1 cellular context compared by ENCODE assay signal in genomic region chr4:15906024-15906443, GRCh38.
A peak's percentile ranks its signal among the peaks of the same experiment; 100 is the strongest.
TF ChIP-seq lines count a peak whose summit lies in the region.

No MANE protein-coding gene starts in this region.

TF ChIP-seq in H1, 55 proteins besides CTCF, POLR2A, EP300 and RAD21:
- no peak for TF ChIP-seq GABPA (IDR thresholded peaks at IDR 0.05; ENCODE audit: borderline replicate concordance, insufficient read depth, low read length)
- TF ChIP-seq MAX (IDR thresholded peaks at IDR 0.05), result peak; percentile 47; the same call in 1 of the 2 replicates
- TF ChIP-seq USF2 (IDR thresholded peaks at IDR 0.05; ENCODE audit: low read length), result no peak
- peak; percentile 53 for TF ChIP-seq CEBPB (IDR thresholded peaks at IDR 0.05; ENCODE audit: low read depth, low read length)
- peak; percentile 81 for TF ChIP-seq JUND (IDR thresholded peaks at IDR 0.05; ENCODE audit: low read length)
- TF ChIP-seq SIRT6 (IDR thresholded peaks at IDR 0.05; ENCODE audit: low read length), result no peak
- 0 out of 2 replicates have a peak, but pooled peaks have one; percentile 52 for TF ChIP-seq TCF12 (IDR thresholded peaks at IDR 0.05; ENCODE audit: low read depth, low read length)
- peak; percentile 58; the same call in 1 of the 2 replicates for TF ChIP-seq TAF1 (IDR thresholded peaks at IDR 0.05; ENCODE audit: low read depth, low read length)
- TF ChIP-seq SP1 (IDR thresholded peaks at IDR 0.05; ENCODE audit: low read depth, low read length), result 0 out of 2 replicates have a peak, but pooled peaks have one; percentile 22
- TF ChIP-seq MAFK (IDR thresholded peaks at IDR 0.05; ENCODE audit: low read depth, low read length), result no peak
- no peak for TF ChIP-seq NRF1 (IDR thresholded peaks at IDR 0.05; ENCODE audit: low read depth, low read length)
- 0 out of 4 replicates have a peak, but pooled peaks of 1 of the 2 experiments have one; percentile 21 for TF ChIP-seq HDAC2 (IDR thresholded peaks at IDR 0.05; ENCODE audit: borderline replicate concordance in 1 of 2, low read depth in 2 of 2, low read length in 2 of 2)
- TF ChIP-seq SP2 (IDR thresholded peaks at IDR 0.05; ENCODE audit: low read length), result no peak
- no peak for TF ChIP-seq HDAC6 (IDR thresholded peaks at IDR 0.05; ENCODE audit: low read depth, low read length)
- TF ChIP-seq ASH2L (IDR thresholded peaks at IDR 0.05; ENCODE audit: low read length), result peak; percentile 64
- TF ChIP-seq RXRA (IDR thresholded peaks at IDR 0.05; ENCODE audit: insufficient read depth, low read depth, low read length), result no peak
- TF ChIP-seq POU5F1 (IDR thresholded peaks at IDR 0.05; ENCODE audit: low read depth, low read length), result no peak
- no peak for TF ChIP-seq EZH2 (IDR thresholded peaks at IDR 0.05; ENCODE audit: low read depth, low read length, severe bottlenecking)
- TF ChIP-seq KDM4A (IDR thresholded peaks at IDR 0.05; ENCODE audit: low read depth, low read length, severe bottlenecking), result peak; percentile 53
- no peak for TF ChIP-seq TAF7 (optimal IDR thresholded peaks at IDR 0.05; ENCODE audit: borderline replicate concordance, low read depth, low read length)
- TF ChIP-seq ATF3 (IDR thresholded peaks at IDR 0.05; ENCODE audit: insufficient read depth, low read depth, low read length), result no peak
- peak; percentile 48; the same call in 1 of the 2 replicates for TF ChIP-seq JUN (IDR thresholded peaks at IDR 0.05; ENCODE audit: low read depth, low read length)
- TF ChIP-seq GTF2F1 (IDR thresholded peaks at IDR 0.05; ENCODE audit: borderline replicate concordance, low read depth, low read length), result no peak
- no peak for TF ChIP-seq SAP30 (IDR thresholded peaks at IDR 0.05; ENCODE audit: insufficient read depth, insufficient replicate concordance, low read length)
- no peak for TF ChIP-seq TEAD4 (IDR thresholded peaks at IDR 0.05; ENCODE audit: low read depth, low read length)
- no peak for TF ChIP-seq ZNF274 (IDR thresholded peaks at IDR 0.05; ENCODE audit: borderline replicate concordance, extremely low read depth, low read length)
- no peak for TF ChIP-seq CBX5 (IDR thresholded peaks at IDR 0.05; ENCODE audit: low read depth, low read length)
- TF ChIP-seq CTBP2 (IDR thresholded peaks at IDR 0.05; ENCODE audit: borderline replicate concordance, insufficient read depth, insufficient read length, low read length), result peak; percentile 59
